ENCODE assay signal across 1 cellular context in the genomic region with DNA sequence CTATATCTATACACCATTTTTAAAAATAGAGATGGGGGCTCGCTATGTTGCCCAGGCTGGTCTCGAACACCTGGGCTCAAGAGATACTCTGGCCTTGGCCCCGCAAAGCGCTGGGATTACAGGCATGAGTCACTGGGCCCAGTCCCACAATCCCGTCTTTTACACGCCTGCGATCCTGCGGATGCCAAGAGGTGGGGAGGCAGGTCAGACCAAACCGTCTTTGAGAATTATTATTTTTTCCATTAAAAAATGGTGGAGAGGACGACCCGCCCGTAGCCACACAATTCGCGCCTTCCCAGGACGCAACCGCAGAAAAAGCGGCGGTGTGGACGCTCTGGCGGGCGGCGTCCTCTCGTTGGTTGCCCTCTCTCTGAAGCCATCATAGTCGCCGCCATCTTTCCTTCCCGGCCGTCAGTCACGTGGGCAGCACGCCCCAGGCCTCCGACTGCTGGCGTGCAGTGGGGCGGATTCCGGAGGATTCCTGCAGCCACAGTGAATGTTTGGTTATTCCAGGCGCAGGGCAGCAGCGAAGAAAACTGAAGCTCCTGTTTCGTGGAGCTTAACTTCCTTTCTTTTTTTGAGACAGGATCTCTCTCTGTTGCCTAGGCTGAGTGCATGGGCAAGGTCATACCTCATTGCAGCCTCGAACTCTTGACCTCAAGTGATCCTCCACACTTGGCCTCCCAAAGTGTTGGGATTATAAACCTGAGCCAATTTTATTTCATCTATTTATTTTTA.
A peak's percentile ranks its signal among the peaks of the same experiment; 100 is the strongest.
TF ChIP-seq lines count a peak whose summit lies in the region.

No MANE protein-coding gene starts in this region.

TF ChIP-seq in HEK293, 187 proteins besides CTCF, POLR2A, EP300 and RAD21 (continued from another document and continues in another):
- TF ChIP-seq, protein P1, sequence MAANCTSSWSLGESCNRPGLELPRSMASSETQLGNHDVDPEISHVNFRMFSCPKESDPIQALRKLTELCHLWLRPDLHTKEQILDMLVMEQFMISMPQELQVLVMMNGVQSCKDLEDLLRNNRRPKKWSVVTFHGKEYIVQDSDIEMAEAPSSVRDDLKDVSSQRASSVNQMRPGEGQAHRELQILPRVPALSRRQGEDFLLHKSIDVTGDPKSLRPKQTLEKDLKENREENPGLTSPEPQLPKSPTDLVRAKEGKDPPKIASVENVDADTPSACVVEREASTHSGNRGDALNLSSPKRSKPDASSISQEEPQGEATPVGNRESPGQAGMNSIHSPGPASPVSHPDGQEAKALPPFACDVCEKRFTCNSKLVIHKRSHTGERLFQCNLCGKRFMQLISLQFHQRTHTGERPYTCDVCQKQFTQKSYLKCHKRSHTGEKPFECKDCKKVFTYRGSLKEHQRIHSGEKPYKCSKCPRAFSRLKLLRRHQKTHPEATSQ (tag by site-specific recombination; IDR thresholded peaks at IDR 0.05), result peak; percentile 77; the same call in 1 of the 2 replicates
- TF ChIP-seq ZNF837 (tag by site-specific recombination; IDR thresholded peaks at IDR 0.05) (no peak), ZNF426 (tag by site-specific recombination; IDR thresholded peaks at IDR 0.05) (no peak), ZBTB7A (tag by site-specific recombination; IDR thresholded peaks at IDR 0.05; ENCODE audit: low read depth) (0 out of 2 replicates have a peak, but pooled peaks have one; percentile 64), FEZF1 (tag by site-specific recombination; IDR thresholded peaks at IDR 0.05) (peak; percentile 74), ZNF610 (tag by site-specific recombination; IDR thresholded peaks at IDR 0.05; ENCODE audit: borderline replicate concordance) (peak; percentile 61; the same call in 1 of the 2 replicates), ZNF138 (tag by site-specific recombination; IDR thresholded peaks at IDR 0.05; ENCODE audit: borderline replicate concordance) (no peak), SP2 (tag by site-specific recombination; IDR thresholded peaks at IDR 0.05) (peak; percentile 74), ZNF629 (tag by site-specific recombination; IDR thresholded peaks at IDR 0.05) (peak; percentile 88), SP7 (tag by site-specific recombination; IDR thresholded peaks at IDR 0.05) (peak; percentile 93), ZNF302 (tag by site-specific recombination; IDR thresholded peaks at IDR 0.05; ENCODE audit: low read depth) (no peak), ZNF391 (tag by site-specific recombination; IDR thresholded peaks at IDR 0.05; ENCODE audit: borderline replicate concordance, low read depth) (no peak; the same call in 1 of the 2 replicates), ZNF221 (tag by site-specific recombination; IDR thresholded peaks at IDR 0.05; ENCODE audit: borderline replicate concordance) (no peak), ZNF132 (tag by site-specific recombination; IDR thresholded peaks at IDR 0.05; ENCODE audit: borderline replicate concordance) (no peak), ZNF585B (tag by site-specific recombination; IDR thresholded peaks at IDR 0.05) (no peak), ZSCAN16 (tag by site-specific recombination; IDR thresholded peaks at IDR 0.05) (no peak), ZNF223 (tag by site-specific recombination; IDR thresholded peaks at IDR 0.05) (no peak), TCF7L2 (IDR thresholded peaks at IDR 0.05; ENCODE audit: borderline replicate concordance, low read depth, low read length) (no peak), ZNF514 (tag by site-specific recombination; IDR thresholded peaks at IDR 0.05) (no peak), ZNF843 (tag by site-specific recombination; IDR thresholded peaks at IDR 0.05) (peak; percentile 55; the same call in 1 of the 2 replicates), ZNF571 (tag by site-specific recombination; IDR thresholded peaks at IDR 0.05) (no peak), GFI1B (tag by site-specific recombination; IDR thresholded peaks at IDR 0.05) (no peak), ZNF624 (tag by site-specific recombination; IDR thresholded peaks at IDR 0.05) (no peak), ZBTB21 (tag by site-specific recombination; IDR thresholded peaks at IDR 0.05) (peak; percentile 71), HOXD13 (CRISPR knock-in tag; IDR thresholded peaks at IDR 0.05; ENCODE audit: borderline replicate concordance) (no peak), ZNF16 (tag by site-specific recombination; IDR thresholded peaks at IDR 0.05; ENCODE audit: low read depth) (no peak), ZNF529 (tag by site-specific recombination; IDR thresholded peaks at IDR 0.05; ENCODE audit: insufficient replicate concordance) (no peak), ZNF558 (tag by site-specific recombination; IDR thresholded peaks at IDR 0.05) (peak; percentile 49; the same call in 1 of the 2 replicates)
- TF ChIP-seq, protein P2, sequence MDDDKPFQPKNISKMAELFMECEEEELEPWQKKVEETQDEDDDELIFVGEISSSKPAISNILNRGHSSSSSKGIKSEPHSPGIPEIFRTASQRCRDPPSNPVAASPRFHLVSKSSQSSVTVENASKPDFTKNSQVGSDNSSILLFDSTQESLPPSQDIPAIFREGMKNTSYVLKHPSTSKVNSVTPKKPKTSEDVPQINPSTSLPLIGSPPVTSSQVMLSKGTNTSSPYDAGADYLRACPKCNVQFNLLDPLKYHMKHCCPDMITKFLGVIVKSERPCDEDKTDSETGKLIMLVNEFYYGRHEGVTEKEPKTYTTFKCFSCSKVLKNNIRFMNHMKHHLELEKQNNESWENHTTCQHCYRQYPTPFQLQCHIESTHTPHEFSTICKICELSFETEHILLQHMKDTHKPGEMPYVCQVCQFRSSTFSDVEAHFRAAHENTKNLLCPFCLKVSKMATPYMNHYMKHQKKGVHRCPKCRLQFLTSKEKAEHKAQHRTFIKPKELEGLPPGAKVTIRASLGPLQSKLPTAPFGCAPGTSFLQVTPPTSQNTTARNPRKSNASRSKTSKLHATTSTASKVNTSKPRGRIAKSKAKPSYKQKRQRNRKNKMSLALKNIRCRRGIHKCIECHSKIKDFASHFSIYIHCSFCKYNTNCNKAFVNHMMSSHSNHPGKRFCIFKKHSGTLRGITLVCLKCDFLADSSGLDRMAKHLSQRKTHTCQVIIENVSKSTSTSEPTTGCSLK (tag by site-specific recombination; IDR thresholded peaks at IDR 0.05), result no peak
- TF ChIP-seq, protein P3, sequence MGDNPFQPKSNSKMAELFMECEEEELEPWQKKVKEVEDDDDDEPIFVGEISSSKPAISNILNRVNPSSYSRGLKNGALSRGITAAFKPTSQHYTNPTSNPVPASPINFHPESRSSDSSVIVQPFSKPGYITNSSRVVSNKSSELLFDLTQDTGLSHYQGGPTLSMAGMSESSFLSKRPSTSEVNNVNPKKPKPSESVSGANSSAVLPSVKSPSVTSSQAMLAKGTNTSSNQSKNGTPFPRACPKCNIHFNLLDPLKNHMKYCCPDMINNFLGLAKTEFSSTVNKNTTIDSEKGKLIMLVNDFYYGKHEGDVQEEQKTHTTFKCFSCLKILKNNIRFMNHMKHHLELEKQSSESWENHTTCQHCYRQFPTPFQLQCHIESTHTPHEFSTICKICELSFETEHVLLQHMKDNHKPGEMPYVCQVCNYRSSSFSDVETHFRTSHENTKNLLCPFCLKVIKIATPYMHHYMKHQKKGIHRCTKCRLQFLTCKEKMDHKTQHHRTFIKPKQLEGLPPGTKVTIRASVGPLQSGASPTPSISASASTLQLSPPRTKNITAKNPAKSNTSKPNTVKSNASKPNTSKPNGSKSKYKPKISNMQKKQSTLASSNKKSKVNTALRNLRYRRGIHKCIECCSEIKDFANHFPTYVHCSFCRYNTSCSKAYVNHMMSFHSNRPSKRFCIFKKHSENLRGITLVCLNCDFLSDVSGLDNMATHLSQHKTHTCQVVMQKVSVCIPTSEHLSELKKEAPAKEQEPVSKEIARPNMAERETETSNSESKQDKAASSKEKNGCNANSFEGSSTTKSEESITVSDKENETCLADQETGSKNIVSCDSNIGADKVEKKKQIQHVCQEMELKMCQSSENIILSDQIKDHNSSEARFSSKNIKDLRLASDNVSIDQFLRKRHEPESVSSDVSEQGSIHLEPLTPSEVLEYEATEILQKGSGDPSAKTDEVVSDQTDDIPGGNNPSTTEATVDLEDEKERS (tag by site-specific recombination; IDR thresholded peaks at IDR 0.05), result no peak
- TF ChIP-seq, protein P4, sequence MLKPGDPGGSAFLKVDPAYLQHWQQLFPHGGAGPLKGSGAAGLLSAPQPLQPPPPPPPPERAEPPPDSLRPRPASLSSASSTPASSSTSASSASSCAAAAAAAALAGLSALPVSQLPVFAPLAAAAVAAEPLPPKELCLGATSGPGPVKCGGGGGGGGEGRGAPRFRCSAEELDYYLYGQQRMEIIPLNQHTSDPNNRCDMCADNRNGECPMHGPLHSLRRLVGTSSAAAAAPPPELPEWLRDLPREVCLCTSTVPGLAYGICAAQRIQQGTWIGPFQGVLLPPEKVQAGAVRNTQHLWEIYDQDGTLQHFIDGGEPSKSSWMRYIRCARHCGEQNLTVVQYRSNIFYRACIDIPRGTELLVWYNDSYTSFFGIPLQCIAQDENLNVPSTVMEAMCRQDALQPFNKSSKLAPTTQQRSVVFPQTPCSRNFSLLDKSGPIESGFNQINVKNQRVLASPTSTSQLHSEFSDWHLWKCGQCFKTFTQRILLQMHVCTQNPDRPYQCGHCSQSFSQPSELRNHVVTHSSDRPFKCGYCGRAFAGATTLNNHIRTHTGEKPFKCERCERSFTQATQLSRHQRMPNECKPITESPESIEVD (tag by site-specific recombination; IDR thresholded peaks at IDR 0.05), result no peak
- TF ChIP-seq, protein P5, sequence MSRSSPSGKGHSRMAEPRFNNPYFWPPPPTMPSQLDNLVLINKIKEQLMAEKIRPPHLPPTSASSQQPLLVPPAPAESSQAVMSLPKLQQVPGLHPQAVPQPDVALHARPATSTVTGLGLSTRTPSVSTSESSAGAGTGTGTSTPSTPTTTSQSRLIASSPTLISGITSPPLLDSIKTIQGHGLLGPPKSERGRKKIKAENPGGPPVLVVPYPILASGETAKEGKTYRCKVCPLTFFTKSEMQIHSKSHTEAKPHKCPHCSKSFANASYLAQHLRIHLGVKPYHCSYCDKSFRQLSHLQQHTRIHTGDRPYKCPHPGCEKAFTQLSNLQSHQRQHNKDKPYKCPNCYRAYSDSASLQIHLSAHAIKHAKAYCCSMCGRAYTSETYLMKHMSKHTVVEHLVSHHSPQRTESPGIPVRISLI (tag by site-specific recombination; IDR thresholded peaks at IDR 0.05), result peak; percentile 96
- TF ChIP-seq, protein P6, sequence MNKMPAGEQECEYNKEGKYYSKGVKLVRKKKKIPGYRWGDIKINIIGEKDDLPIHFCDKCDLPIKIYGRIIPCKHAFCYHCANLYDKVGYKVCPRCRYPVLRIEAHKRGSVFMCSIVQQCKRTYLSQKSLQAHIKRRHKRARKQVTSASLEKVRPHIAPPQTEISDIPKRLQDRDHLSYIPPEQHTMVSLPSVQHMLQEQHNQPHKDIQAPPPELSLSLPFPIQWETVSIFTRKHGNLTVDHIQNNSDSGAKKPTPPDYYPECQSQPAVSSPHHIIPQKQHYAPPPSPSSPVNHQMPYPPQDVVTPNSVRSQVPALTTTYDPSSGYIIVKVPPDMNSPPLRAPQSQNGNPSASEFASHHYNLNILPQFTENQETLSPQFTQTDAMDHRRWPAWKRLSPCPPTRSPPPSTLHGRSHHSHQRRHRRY (tag by site-specific recombination; IDR thresholded peaks at IDR 0.05), result no peak
- TF ChIP-seq, protein P7, sequence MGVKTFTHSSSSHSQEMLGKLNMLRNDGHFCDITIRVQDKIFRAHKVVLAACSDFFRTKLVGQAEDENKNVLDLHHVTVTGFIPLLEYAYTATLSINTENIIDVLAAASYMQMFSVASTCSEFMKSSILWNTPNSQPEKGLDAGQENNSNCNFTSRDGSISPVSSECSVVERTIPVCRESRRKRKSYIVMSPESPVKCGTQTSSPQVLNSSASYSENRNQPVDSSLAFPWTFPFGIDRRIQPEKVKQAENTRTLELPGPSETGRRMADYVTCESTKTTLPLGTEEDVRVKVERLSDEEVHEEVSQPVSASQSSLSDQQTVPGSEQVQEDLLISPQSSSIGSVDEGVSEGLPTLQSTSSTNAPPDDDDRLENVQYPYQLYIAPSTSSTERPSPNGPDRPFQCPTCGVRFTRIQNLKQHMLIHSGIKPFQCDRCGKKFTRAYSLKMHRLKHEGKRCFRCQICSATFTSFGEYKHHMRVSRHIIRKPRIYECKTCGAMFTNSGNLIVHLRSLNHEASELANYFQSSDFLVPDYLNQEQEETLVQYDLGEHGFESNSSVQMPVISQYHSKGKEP (tag by site-specific recombination; IDR thresholded peaks at IDR 0.05), result peak; percentile 41; the same call in 1 of the 2 replicates
- TF ChIP-seq, protein P8, sequence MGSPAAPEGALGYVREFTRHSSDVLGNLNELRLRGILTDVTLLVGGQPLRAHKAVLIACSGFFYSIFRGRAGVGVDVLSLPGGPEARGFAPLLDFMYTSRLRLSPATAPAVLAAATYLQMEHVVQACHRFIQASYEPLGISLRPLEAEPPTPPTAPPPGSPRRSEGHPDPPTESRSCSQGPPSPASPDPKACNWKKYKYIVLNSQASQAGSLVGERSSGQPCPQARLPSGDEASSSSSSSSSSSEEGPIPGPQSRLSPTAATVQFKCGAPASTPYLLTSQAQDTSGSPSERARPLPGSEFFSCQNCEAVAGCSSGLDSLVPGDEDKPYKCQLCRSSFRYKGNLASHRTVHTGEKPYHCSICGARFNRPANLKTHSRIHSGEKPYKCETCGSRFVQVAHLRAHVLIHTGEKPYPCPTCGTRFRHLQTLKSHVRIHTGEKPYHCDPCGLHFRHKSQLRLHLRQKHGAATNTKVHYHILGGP (tag by site-specific recombination; IDR thresholded peaks at IDR 0.05), result peak; percentile 44; the same call in 1 of the 2 replicates
- TF ChIP-seq, protein P9, sequence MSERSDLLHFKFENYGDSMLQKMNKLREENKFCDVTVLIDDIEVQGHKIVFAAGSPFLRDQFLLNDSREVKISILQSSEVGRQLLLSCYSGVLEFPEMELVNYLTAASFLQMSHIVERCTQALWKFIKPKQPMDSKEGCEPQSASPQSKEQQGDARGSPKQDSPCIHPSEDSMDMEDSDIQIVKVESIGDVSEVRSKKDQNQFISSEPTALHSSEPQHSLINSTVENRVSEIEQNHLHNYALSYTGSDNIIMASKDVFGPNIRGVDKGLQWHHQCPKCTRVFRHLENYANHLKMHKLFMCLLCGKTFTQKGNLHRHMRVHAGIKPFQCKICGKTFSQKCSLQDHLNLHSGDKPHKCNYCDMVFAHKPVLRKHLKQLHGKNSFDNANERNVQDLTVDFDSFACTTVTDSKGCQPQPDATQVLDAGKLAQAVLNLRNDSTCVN (tag by site-specific recombination; optimal IDR thresholded peaks at IDR 0.05), result peak; percentile 47
- TF ChIP-seq, protein P10, sequence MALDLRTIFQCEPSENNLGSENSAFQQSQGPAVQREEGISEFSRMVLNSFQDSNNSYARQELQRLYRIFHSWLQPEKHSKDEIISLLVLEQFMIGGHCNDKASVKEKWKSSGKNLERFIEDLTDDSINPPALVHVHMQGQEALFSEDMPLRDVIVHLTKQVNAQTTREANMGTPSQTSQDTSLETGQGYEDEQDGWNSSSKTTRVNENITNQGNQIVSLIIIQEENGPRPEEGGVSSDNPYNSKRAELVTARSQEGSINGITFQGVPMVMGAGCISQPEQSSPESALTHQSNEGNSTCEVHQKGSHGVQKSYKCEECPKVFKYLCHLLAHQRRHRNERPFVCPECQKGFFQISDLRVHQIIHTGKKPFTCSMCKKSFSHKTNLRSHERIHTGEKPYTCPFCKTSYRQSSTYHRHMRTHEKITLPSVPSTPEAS (tag by site-specific recombination; IDR thresholded peaks at IDR 0.05), result no peak; the same call in 1 of the 2 replicates
- TF ChIP-seq, protein P11, sequence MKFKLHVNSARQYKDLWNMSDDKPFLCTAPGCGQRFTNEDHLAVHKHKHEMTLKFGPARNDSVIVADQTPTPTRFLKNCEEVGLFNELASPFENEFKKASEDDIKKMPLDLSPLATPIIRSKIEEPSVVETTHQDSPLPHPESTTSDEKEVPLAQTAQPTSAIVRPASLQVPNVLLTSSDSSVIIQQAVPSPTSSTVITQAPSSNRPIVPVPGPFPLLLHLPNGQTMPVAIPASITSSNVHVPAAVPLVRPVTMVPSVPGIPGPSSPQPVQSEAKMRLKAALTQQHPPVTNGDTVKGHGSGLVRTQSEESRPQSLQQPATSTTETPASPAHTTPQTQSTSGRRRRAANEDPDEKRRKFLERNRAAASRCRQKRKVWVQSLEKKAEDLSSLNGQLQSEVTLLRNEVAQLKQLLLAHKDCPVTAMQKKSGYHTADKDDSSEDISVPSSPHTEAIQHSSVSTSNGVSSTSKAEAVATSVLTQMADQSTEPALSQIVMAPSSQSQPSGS (tag by site-specific recombination; IDR thresholded peaks at IDR 0.05; ENCODE audit: low read depth), result no peak
